In the genomic region with DNA sequence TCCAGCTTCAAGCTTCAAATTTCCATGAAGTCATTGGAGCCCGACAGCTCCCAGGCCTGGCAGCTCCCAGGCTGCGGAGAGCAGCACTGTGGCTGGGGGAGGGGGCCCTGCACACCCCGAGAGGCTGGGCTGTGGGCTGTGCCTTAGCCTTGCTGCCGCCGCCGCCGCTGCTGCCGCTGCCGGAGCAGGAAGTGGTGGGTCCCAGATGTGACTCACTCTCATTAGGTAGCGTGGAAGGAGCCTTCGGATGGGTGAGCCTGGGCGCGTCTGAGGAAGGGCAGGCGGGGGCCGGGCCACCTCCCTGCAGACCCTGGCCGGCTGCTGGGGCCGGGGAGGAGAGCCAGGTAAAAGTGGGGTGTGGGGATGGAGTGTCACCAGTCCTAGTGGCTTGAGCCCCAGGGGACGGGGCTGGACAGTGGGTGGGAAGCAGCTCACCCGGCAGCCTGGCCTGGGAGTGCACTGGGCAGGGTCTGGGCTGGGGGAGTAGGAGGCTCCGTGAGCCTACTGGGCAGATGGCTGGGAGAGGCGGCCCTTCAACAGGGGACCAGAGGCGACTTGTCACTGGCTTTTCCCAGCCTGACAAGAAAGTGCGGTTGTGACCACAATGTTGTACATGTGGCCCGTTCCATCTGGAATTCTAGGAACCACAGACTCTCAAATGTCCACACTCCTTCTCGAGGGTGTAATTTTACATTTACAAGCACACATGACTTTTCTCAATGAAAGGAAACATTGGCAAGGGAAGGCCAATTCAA, we compare ENCODE assay signal across 8 cellular contexts. TPM values are rescaled to one million over a fixed set of nuclear protein-coding genes. Genes with fewer than 3 reads are reported as not detected.
DNase-seq lines count a peak whose midpoint lies in the region; ATAC-seq lines count a peak whose summit lies in the region.

A gene (plus strand): TSS at position 215 of the 755 bp plus-strand sequence. CDS start 21,629 bp downstream, outside the sequence.

- peaks cover 82% of the 10 kb centered on the region for H3K4me1 Mint-ChIP-seq in central memory CD8-positive, alpha-beta T cell

- no peaks in the 10 kb centered on the region for H3K9me3 Mint-ChIP-seq in central memory CD8-positive, alpha-beta T cell

- ATAC-seq in GM21737 (IDR thresholded peaks at IDR 0.05; ENCODE audit: unreplicated experiment) = peak; percentile 71
- peak; percentile 91 for ATAC-seq in central memory CD8-positive, alpha-beta T cell (replicated peaks; ENCODE audit: extremely low read depth, poor library complexity, severe bottlenecking)

- peak within 1 kb of the TSS; percentile 89 for H3K27ac Mint-ChIP-seq in central memory CD8-positive, alpha-beta T cell (ENCODE audit: low read depth)

- peak within 1 kb of the TSS; percentile 96 for H3K4me3 Mint-ChIP-seq in central memory CD8-positive, alpha-beta T cell

- H3K36me3 Mint-ChIP-seq in central memory CD8-positive, alpha-beta T cell (ENCODE audit: insufficient read depth) = peaks cover 14% of the 10 kb centered on the region

- DNase-seq in EL (peak; percentile 88), Kasumi-1 (lab: John Stamatoyannopoulos, UW) (peak; percentile 70 to 76), lung microvascular endothelial cell (ENCODE audit: low read depth in 2 of 2) (peak; percentile 45 to 70), cerebellar cortex (ENCODE audit: low spot score) (no peak)
- peak; percentile 62 for DNase-seq in activated CD4-positive, CD25-positive, alpha-beta regulatory T cell treated with anti-CD3 and anti-CD28 coated beads, Interleukin-2, amount 50 U/mL, for 16 hours (ENCODE audit: low read depth, low spot score)
- DNase-seq in central memory CD8-positive, alpha-beta T cell (ENCODE audit: low spot score in 2 of 2) = peak; percentile 55 to 73
- DNase-seq in stimulated activated CD8-positive, alpha-beta memory T cell treated with anti-CD3 and anti-CD28 coated beads, Interleukin-2, amount 100 ng/mL, for 1 hour (ENCODE audit: low read depth in 2 of 2) = peak; percentile 68 to 69

- H3K27me3 Mint-ChIP-seq in central memory CD8-positive, alpha-beta T cell = no peaks in the 10 kb centered on the region

RNA-seq across cellular contexts. Expression of the gene that starts here (rescaled TPM):
- 3.1 and 4.8 TPM in 2 replicates for total RNA-seq in lung microvascular endothelial cell
